Comparison of ENCODE assay signal across 19 cellular contexts in the genomic region with DNA sequence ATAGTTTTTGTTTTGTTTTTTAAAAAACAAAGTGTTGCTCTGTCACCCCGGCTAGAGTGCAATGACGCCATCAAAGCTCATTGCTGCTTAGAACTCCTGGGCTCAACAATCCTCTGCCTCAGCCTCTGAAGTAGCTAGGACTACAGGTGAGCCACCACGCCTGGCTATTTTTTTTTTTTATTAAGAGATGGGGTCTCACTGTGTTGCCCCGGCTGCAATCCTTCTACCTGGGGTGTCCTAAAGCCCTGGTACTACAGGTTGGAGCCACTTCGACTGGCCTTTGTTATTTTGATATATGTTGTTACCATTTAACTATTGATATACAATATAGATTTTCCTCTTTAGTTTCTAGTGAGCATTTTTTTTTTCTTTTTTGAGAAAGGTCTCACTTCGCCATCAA. TPM values are rescaled to one million over a fixed set of nuclear protein-coding genes. Genes with fewer than 3 reads are reported as not detected.
DNase-seq lines count a peak whose midpoint lies in the region; ATAC-seq, FAIRE-seq and TF ChIP-seq lines count a peak whose summit lies in the region.
"Had no signal": no experiment of that assay in that cellular context is flagged by ENCODE, and none has a peak within 500 bp of the region (broad histone marks: within the 10 kb centered on the region; RNA-seq: fewer than 3 reads in every experiment).

No MANE protein-coding gene starts in this region.

- peaks cover 37% of the 10 kb centered on the region for H3K4me1 ChIP-seq in OCI-LY1 (ENCODE audit: insufficient read depth, low read length, severe bottlenecking)
- H3K4me1 ChIP-seq in GM12878 (ENCODE audit: control insufficient read depth, insufficient read depth, low read length): peaks cover 10% of the 10 kb centered on the region

- H3K36me3 ChIP-seq in OCI-LY1 (ENCODE audit: insufficient read depth, low read length) (peaks cover 44% of the 10 kb centered on the region), GM12878 (ENCODE audit: control insufficient read depth in 2 of 2, insufficient read depth in 2 of 2, low read length in 1 of 2) (peaks cover 2 to 17% of the 10 kb centered on the region in 2 experiments; a peak in 3 of 4 replicates)

- intact Hi-C loops in GM12878 (cut with micrococcal nuclease; ENCODE audit: unreplicated experiment): loop anchor here (1.0 kb wide), 1 partner anchor 117 kb away; no protein-coding TSS in a partner anchor

- POLR2A ChIA-PET in GM12878 (lab: Charles Lee): interaction anchor here (0.7 to 1.8 kb wide), 9 partner anchors 9 to 124 kb away, joined by 3 to 8 read pairs (median 3); a partner anchor contains a TSS

- H3K27me3 ChIP-seq in OCI-LY1 (ENCODE audit: insufficient read depth, low read length) (no peaks in the 10 kb centered on the region), GM12878 (replicated peaks in 1 of 2; ENCODE audit: control insufficient read depth in 2 of 2, insufficient read depth in 2 of 2, low read length in 1 of 2) (no peaks in the 10 kb centered on the region)
- H3K27me3 ChIP-seq: SJCRH30, tibial artery had no signal

- no peaks in the 10 kb centered on the region for H3K9me2 ChIP-seq in OCI-LY1 (ENCODE audit: low read depth, low read length)

- TF ChIP-seq EP300 in GM12878 (IDR thresholded peaks at IDR 0.05; ENCODE audit: borderline replicate concordance in 1 of 2, control insufficient read depth in 1 of 2, low read depth in 2 of 2, low read length in 2 of 2): no peak

- peaks cover 42% of the 10 kb centered on the region for H3K36me3 Mint-ChIP-seq in stimulated activated naive CD8-positive, alpha-beta T cell treated with anti-CD3 and anti-CD28 coated beads, Interleukin-15, Interleukin-2, amounts not matched to agents 100 ng/mL and 50 ng/mL, for 24 hours (ENCODE audit: low read depth)

- H3K9me3 Mint-ChIP-seq in stimulated activated naive CD8-positive, alpha-beta T cell treated with anti-CD3 and anti-CD28 coated beads, Interleukin-15, Interleukin-2, amounts not matched to agents 100 ng/mL and 50 ng/mL, for 24 hours: no peaks in the 10 kb centered on the region
- H3K9me3 Mint-ChIP-seq in stimulated activated naive CD8-positive, alpha-beta T cell treated with anti-CD3 and anti-CD28 coated beads, Interleukin-15, amount 100 ng/mL, for 72 hours: no peaks in the 10 kb centered on the region
- H3K9me3 Mint-ChIP-seq: endodermal cell had no signal

- H3K27ac Mint-ChIP-seq in stimulated activated naive CD8-positive, alpha-beta T cell treated with anti-CD3 and anti-CD28 coated beads, Interleukin-15, Interleukin-2, amounts not matched to agents 100 ng/mL and 50 ng/mL, for 24 hours: no peak overlapping the region
- peak overlapping the region; percentile 19 to 66 for H3K27ac Mint-ChIP-seq in stimulated activated naive CD8-positive, alpha-beta T cell treated with anti-CD3 and anti-CD28 coated beads, Interleukin-15, amount 100 ng/mL, for 72 hours
- H3K27ac Mint-ChIP-seq: endodermal cell had no signal

- no peaks in the 10 kb centered on the region for H3K9me3 ChIP-seq in OCI-LY1 (ENCODE audit: low read length)
- H3K9me3 ChIP-seq in GM12878 (replicated peaks; ENCODE audit: control insufficient read depth, insufficient read depth, low read length): peaks cover 9% of the 10 kb centered on the region; the same call in 2 of the 3 replicates
- H3K9me3 ChIP-seq: mucosa of descending colon, SJCRH30, tibial artery had no signal

- no peak for TF ChIP-seq RAD21 in GM12878 (IDR thresholded peaks at IDR 0.05; ENCODE audit: insufficient read depth, low read depth, low read length)

- no peak for ATAC-seq in stimulated activated naive CD8-positive, alpha-beta T cell treated with anti-CD3 and anti-CD28 coated beads, Interleukin-15, Interleukin-2, amounts not matched to agents 100 U/mL and 50 U/mL, for 24 hours
- ATAC-seq in GM12878: no peak
- no peak for ATAC-seq in stimulated activated naive CD8-positive, alpha-beta T cell treated with anti-CD3 and anti-CD28 coated beads, Interleukin-15, amount 100 ng/mL, for 72 hours
- no peak for ATAC-seq in GM18498 (IDR thresholded peaks at IDR 0.05; ENCODE audit: unreplicated experiment)
- ATAC-seq: mucosa of descending colon had no signal

- TF ChIP-seq CTCF in OCI-LY1 (IDR thresholded peaks at IDR 0.05; ENCODE audit: low read length) (no peak), GM12878 (IDR thresholded peaks at IDR 0.05 in 2 of 3, conservative IDR thresholded peaks at IDR 0.05 in 1 of 3; ENCODE audit: control insufficient read depth in 2 of 3, extremely low read depth in 1 of 3, insufficient read depth in 1 of 3, low read depth in 3 of 3, low read length in 3 of 3) (no peak)

- CTCF ChIA-PET in GM12878 (lab: Yijun Ruan, JAX): interaction anchor here (0.6 to 1.9 kb wide), 7 partner anchors 8 to 133 kb away, joined by 3 to 8 read pairs (median 3); no protein-coding TSS in a partner anchor

- H3K4me1 Mint-ChIP-seq in stimulated activated naive CD8-positive, alpha-beta T cell treated with anti-CD3 and anti-CD28 coated beads, Interleukin-15, Interleukin-2, amounts not matched to agents 100 ng/mL and 50 ng/mL, for 24 hours (ENCODE audit: low read depth): peaks cover 70% of the 10 kb centered on the region
- peaks cover 63% of the 10 kb centered on the region for H3K4me1 Mint-ChIP-seq in stimulated activated naive CD8-positive, alpha-beta T cell treated with anti-CD3 and anti-CD28 coated beads, Interleukin-15, amount 100 ng/mL, for 72 hours

- peak overlapping the region; percentile 93 for H3K4me3 Mint-ChIP-seq in stimulated activated naive CD8-positive, alpha-beta T cell treated with anti-CD3 and anti-CD28 coated beads, Interleukin-15, Interleukin-2, amounts not matched to agents 100 ng/mL and 50 ng/mL, for 24 hours
- H3K4me3 Mint-ChIP-seq in stimulated activated naive CD8-positive, alpha-beta T cell treated with anti-CD3 and anti-CD28 coated beads, Interleukin-15, amount 100 ng/mL, for 72 hours: peak overlapping the region in 1 of 2 donors; percentile 37
- H3K4me3 Mint-ChIP-seq: endodermal cell had no signal

- in situ Hi-C loops in GM12878 (cut with MboI): loop anchor here (5.0 to 25.0 kb wide), 2 partner anchors 113 to 1843 kb away; a partner anchor contains a TSS

- no peak overlapping the region for H3K9ac ChIP-seq in OCI-LY1 (ENCODE audit: low read length)
- H3K9ac ChIP-seq in GM12878 (ENCODE audit: control insufficient read depth, insufficient read depth, low read length): peak overlapping the region; percentile 47

- H3K27me3 Mint-ChIP-seq in stimulated activated naive CD8-positive, alpha-beta T cell treated with anti-CD3 and anti-CD28 coated beads, Interleukin-15, Interleukin-2, amounts not matched to agents 100 ng/mL and 50 ng/mL, for 24 hours: no peaks in the 10 kb centered on the region
- no peaks in the 10 kb centered on the region for H3K27me3 Mint-ChIP-seq in stimulated activated naive CD8-positive, alpha-beta T cell treated with anti-CD3 and anti-CD28 coated beads, Interleukin-15, amount 100 ng/mL, for 72 hours

- SMC1A ChIA-PET in GM12878 (lab: Charles Lee; ENCODE audit: uncharacterized antibody, unreplicated experiment): interaction anchor here (0.7 to 2.5 kb wide), 12 partner anchors 9 to 132 kb away, joined by 3 to 10 read pairs (median 4); a partner anchor contains a TSS

- RAD21 ChIA-PET in GM12878 (lab: Charles Lee; ENCODE audit: unreplicated experiment): interaction anchor here (0.9 to 1.9 kb wide), 6 partner anchors 9 to 120 kb away, joined by 3 to 6 read pairs (median 4); a partner anchor contains a TSS

- TF ChIP-seq POLR2A in GM12878 (IDR thresholded peaks at IDR 0.05; ENCODE audit: low read depth, low read length): no peak

- H3K4me2 ChIP-seq in OCI-LY1 (ENCODE audit: low read length) (peak overlapping the region; percentile 95; the same call in 1 of the 2 replicates), GM12878 (ENCODE audit: control insufficient read depth, insufficient read depth) (peak overlapping the region; percentile 80)

- H2AFZ ChIP-seq in OCI-LY1 (ENCODE audit: low read length) (no peak overlapping the region), GM12878 (ENCODE audit: control insufficient read depth, low read depth, low read length) (no peak overlapping the region)
- H2AFZ ChIP-seq: PC-9 had no signal

- FAIRE-seq in GM12878 (lab: Jason Lieb, UNC): no peak

- H3K79me2 ChIP-seq in OCI-LY1 (ENCODE audit: insufficient read depth, low read length) (peaks cover 38% of the 10 kb centered on the region), GM12878 (ENCODE audit: control insufficient read depth, insufficient read depth, low read length) (peaks cover 44% of the 10 kb centered on the region)

- no peak overlapping the region for H3K27ac ChIP-seq in OCI-LY1 (ENCODE audit: low read depth, low read length, poor library complexity, severe bottlenecking)
- H3K27ac ChIP-seq in GM12878 (ENCODE audit: control insufficient read depth, insufficient read depth): peak overlapping the region; percentile 86
- H3K27ac ChIP-seq: PC-9, SJCRH30, tibial artery had no signal

- DNase-seq in stimulated activated naive CD8-positive, alpha-beta T cell treated with anti-CD3 and anti-CD28 coated beads, Interleukin-15, Interleukin-2, amounts not matched to agents 100 U/mL and 50 U/mL, for 24 hours: no peak
- no peak for DNase-seq in GM12878 (ENCODE audit: low read depth, low spot score)
- no peak for DNase-seq in stimulated activated naive CD8-positive, alpha-beta T cell treated with anti-CD3 and anti-CD28 coated beads, Interleukin-15, amount 100 ng/mL, for 72 hours
- no peak for DNase-seq in NCI-H128 (lab: John Stamatoyannopoulos, UW; ENCODE audit: unreplicated experiment)
- no peak for DNase-seq in ureter (ENCODE audit: low spot score)
- DNase-seq: activated gamma-delta T cell, anterior cingulate cortex, endodermal cell, mucosa of descending colon, NCI-H1436 treated with DMSO at 0.1 percent for 48 hours, NCI-H69, occipital lobe, PC-9, retina, SJCRH30, tibial artery had no signal

- BruUV-seq in GM12878 (replicated peaks; lab: Mats Ljungman, UMichigan): no TSS peak

- H4K20me1 ChIP-seq in OCI-LY1 (ENCODE audit: insufficient read depth, low read length) (no peaks in the 10 kb centered on the region), GM12878 (ENCODE audit: control insufficient read depth, insufficient read depth) (no peaks in the 10 kb centered on the region)

- H3K4me3 ChIP-seq in OCI-LY1 (ENCODE audit: low read depth, low read length, poor library complexity, severe bottlenecking) (peak overlapping the region; percentile 92), GM12878 (peak overlapping the region; percentile 79)
- H3K4me3 ChIP-seq: mucosa of descending colon, PC-9, SJCRH30, tibial artery had no signal

- 81% methylated on average over 6 of the region's 6 CpGs for WGBS in GM12878 (ENCODE audit: insufficient coverage, insufficient replicate concordance, low lambda C conversion rate, missing lambda C conversion rate)

- H3F3A ChIP-seq in OCI-LY1 (ENCODE audit: insufficient read depth, low read length): no peaks in the 10 kb centered on the region

RNA-seq across cellular contexts. Expression of a gene that starts 2.6 kb away (rescaled TPM):
- total RNA-seq in GM12878 (2013; cell fraction: nucleolus; rRNA removed): 268 and 273 TPM in 2 replicates
- total RNA-seq in GM12878 (2014; rRNA removed): 39.5 and 48.4 TPM in 2 replicates
- 54.0 and 57.4 TPM in 2 replicates for total RNA-seq in GM12878 (2014; rRNA removed; fragmentation: Illumina TruSeq; extraction: Trizol)
- 44.6 and 47.7 TPM in 2 replicates for total RNA-seq in GM12878 (2021)
- 29.0 TPM for polyA plus RNA-seq in GM12878 (2011; ENCODE audit: low read depth)
- 54.0 and 78.5 TPM in 2 replicates for polyA plus RNA-seq in GM12878 (2011; rRNA removed)
- polyA plus RNA-seq in GM12878 (2011; cell fraction: cytosol; rRNA removed): 22.4 and 31.4 TPM in 2 replicates
- polyA plus RNA-seq in GM12878 (2011; cell fraction: nucleus; rRNA removed): 38.1 and 39.8 TPM in 2 replicates
- 49.8 and 58.0 TPM in 2 replicates for polyA plus RNA-seq in GM12878 (2012)
- polyA plus RNA-seq in GM12878 (2014; fragmentation: Illumina TruSeq; extraction: Trizol): 46.3 and 57.7 TPM in 2 replicates
- 10 to 100 TPM; 29.8 to 32.2 TPM for polyA plus RNA-seq in GM12878 (2014; fragmentation: Nextera tagmentation; extraction: Ambion mirVana)
- 27.5 and 33.8 TPM in 2 replicates for polyA plus RNA-seq in GM12878 (2014; rRNA removed)
- 10 to 100 TPM; 60.2 to 73.5 TPM for polyA plus RNA-seq in GM12878 (2016; fragmentation: Nextera tagmentation; extraction: Ambion mirVana)
- polyA minus RNA-seq in GM12878 (2011; rRNA and poly(A)+ RNA removed): 41.5 and 47.8 TPM in 2 replicates
- polyA minus RNA-seq in GM12878 (2011; cell fraction: cytosol; rRNA and poly(A)+ RNA removed): 19.2 and 19.6 TPM in 2 replicates
- polyA minus RNA-seq in GM12878 (2011; cell fraction: nucleus; rRNA and poly(A)+ RNA removed): 73.1 and 100 TPM in 2 replicates
- 54.3 TPM for total RNA-seq in ureter

RNA-seq across cellular contexts. Expression of a gene that starts 9.3 kb away (rescaled TPM):
- total RNA-seq in GM12878 (2013; cell fraction: nucleolus; rRNA removed): 27.8 and 28.1 TPM in 2 replicates
- total RNA-seq in GM12878 (2014; rRNA removed) (12.9 and 16.8 TPM in 2 replicates), GM12878 (2014; rRNA removed; fragmentation: Illumina TruSeq; extraction: Trizol) (13.3 and 14.2 TPM in 2 replicates), GM12878 (2021) (12.3 and 12.9 TPM in 2 replicates), ureter (10.3 TPM)
- 8.3 TPM for polyA plus RNA-seq in GM12878 (2011; ENCODE audit: low read depth)
- polyA plus RNA-seq in GM12878 (2011; rRNA removed) (37.5 and 65.0 TPM in 2 replicates), GM12878 (2014; fragmentation: Illumina TruSeq; extraction: Trizol) (16.9 and 19.0 TPM in 2 replicates), GM12878 (2014; fragmentation: Nextera tagmentation; extraction: Ambion mirVana) (10 to 100 TPM; 28.6 to 32.5 TPM), GM12878 (2014; rRNA removed) (11.9 and 13.7 TPM in 2 replicates), GM12878 (2016; fragmentation: Nextera tagmentation; extraction: Ambion mirVana) (10 to 100 TPM; 27.2 to 30.9 TPM)
- polyA plus RNA-seq in GM12878 (2011; cell fraction: cytosol; rRNA removed): 20.1 and 21.1 TPM in 2 replicates
- 25.1 and 31.4 TPM in 2 replicates for polyA plus RNA-seq in GM12878 (2011; cell fraction: nucleus; rRNA removed)
- polyA plus RNA-seq in GM12878 (2012): 9.6 and 14.8 TPM in 2 replicates
- polyA minus RNA-seq in GM12878 (2011; rRNA and poly(A)+ RNA removed): 17.6 and 23.0 TPM in 2 replicates
- polyA minus RNA-seq in GM12878 (2011; cell fraction: cytosol; rRNA and poly(A)+ RNA removed): 6.1 and 7.5 TPM in 2 replicates
- polyA minus RNA-seq in GM12878 (2011; cell fraction: nucleus; rRNA and poly(A)+ RNA removed): 12.8 and 13.4 TPM in 2 replicates
